In genomic region chr7:151172273-151173141, GRCh38 we compare ENCODE assay signal across 9 cellular contexts. TPM values are rescaled to one million over a fixed set of nuclear protein-coding genes. Genes with fewer than 3 reads are reported as not detected.
DNase-seq lines count a peak whose midpoint lies in the region; ATAC-seq lines count a peak whose summit lies in the region.
"Had no signal": no experiment of that assay in that cellular context is flagged by ENCODE, and none has a peak within 500 bp of the region (broad histone marks: within the 10 kb centered on the region; RNA-seq: fewer than 3 reads in every experiment).

No MANE protein-coding gene starts in this region.

- DNase-seq in NCI-H1417 (lab: John Stamatoyannopoulos, UW) (peak; percentile 53 to 83 (median 79)), NCI-H1417 treated with DMSO at 0.1 percent for 48 hours (lab: John Stamatoyannopoulos, UW) (no peak), NCI-H2196 treated with DMSO at 0.1 percent for 48 hours (lab: John Stamatoyannopoulos, UW; ENCODE audit: unreplicated experiment) (peak; percentile 14), caudate nucleus (lab: John Stamatoyannopoulos, UW) (peak in 57 of 61 donors; percentile 6 to 84 (median 65)), left lobe of liver (ENCODE audit: low spot score) (peak; percentile 79)
- peak; percentile 63 for DNase-seq in activated CD4-positive, CD25-positive, alpha-beta regulatory T cell treated with anti-CD3 and anti-CD28 coated beads, Interleukin-2, amount 50 U/mL, for 16 hours (ENCODE audit: low read depth, low spot score)
- DNase-seq in stimulated activated CD4-positive, alpha-beta T cell treated with anti-CD3 and anti-CD28 coated beads, Interleukin-4, amount 100 ng/mL, for 4 hours: peak; percentile 67 to 80

- no peak overlapping the region for H3K27ac ChIP-seq in caudate nucleus (ENCODE audit: low read depth, low read length)
- H3K27ac ChIP-seq: BLaER1 treated with 17β-estradiol and CSF1 and Interleukin-3, amounts not matched to agents 10 nM and 100 nM had no signal

- ATAC-seq in HG02678 (IDR thresholded peaks at IDR 0.05; ENCODE audit: unreplicated experiment): peak; percentile 78
- ATAC-seq in left lobe of liver: peak; percentile 98

RNA-seq across cellular contexts. Expression of gene GBX1, which starts 5.0 kb away (rescaled TPM):
- total RNA-seq in left lobe of liver: not detected

RNA-seq across cellular contexts. Expression of gene ASB10, which starts 14.5 kb away (rescaled TPM):
- not detected for total RNA-seq in left lobe of liver

RNA-seq across cellular contexts. Expression of gene H2BK1, which starts 37.8 kb away (rescaled TPM):
- not detected for total RNA-seq in left lobe of liver

RNA-seq across cellular contexts. Expression of gene ABCF2, which starts 54.5 kb away (rescaled TPM):
- 7.8 TPM for total RNA-seq in left lobe of liver

RNA-seq across cellular contexts. Expression of gene CHPF2, which starts 59.8 kb away (rescaled TPM):
- 16.1 TPM for total RNA-seq in left lobe of liver
